In the genomic region with DNA sequence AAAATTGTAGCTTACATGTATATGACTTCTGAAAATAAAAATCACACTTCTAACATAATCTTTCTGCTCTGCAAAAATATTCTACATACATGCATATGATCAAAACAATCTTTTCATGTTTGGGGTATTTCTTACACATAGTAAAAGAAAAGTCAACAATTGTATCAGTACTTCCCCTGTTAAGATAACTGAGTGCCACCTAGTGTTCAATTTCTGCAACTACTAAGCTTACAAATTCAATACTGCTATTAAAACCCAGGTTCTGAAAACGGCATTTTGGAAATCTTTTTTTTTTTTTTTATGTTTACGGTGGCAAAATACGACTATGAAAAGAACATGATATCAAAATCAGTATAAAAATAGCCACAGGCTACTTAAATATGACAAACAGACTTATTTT, we compare ENCODE assay signal across 9 cellular contexts. TPM values are rescaled to one million over a fixed set of nuclear protein-coding genes. Genes with fewer than 3 reads are reported as not detected.
A peak's percentile ranks its signal among the peaks of the same experiment; 100 is the strongest.
DNase-seq lines count a peak whose midpoint lies in the region; ATAC-seq and TF ChIP-seq lines count a peak whose summit lies in the region.
"Not testable (repeated sequence)": the region's sequence is repeated elsewhere in the genome, so short reads cannot be mapped to it uniquely, and the experiment has no call there.
"Had no signal": no experiment of that assay in that cellular context is flagged by ENCODE, and none has a peak within 500 bp of the region (broad histone marks: within the 10 kb centered on the region; RNA-seq: fewer than 3 reads in every experiment).

No MANE protein-coding gene starts in this region.

- not testable (repeated sequence) for H3K9me3 ChIP-seq in Caco-2; PC-9 (ENCODE audit: insufficient read depth, low read depth); thoracic aorta

- not testable (repeated sequence) for H3K4me3 Mint-ChIP-seq in Caco-2 (ENCODE audit: unreplicated experiment); brain; memory B cell

- not testable (repeated sequence) for H3K27me3 Mint-ChIP-seq in Caco-2 (ENCODE audit: insufficient read depth, unreplicated experiment); brain; memory B cell

- H3K27ac Mint-ChIP-seq in Caco-2 (ENCODE audit: unreplicated experiment); brain; memory B cell: not testable (repeated sequence)

- not testable (repeated sequence) for H3K36me3 ChIP-seq in Caco-2 (ENCODE audit: control insufficient read depth, insufficient read depth, low read length); thoracic aorta
- 0 out of 2 replicates have a peak, but pooled peaks cover 12% of the 10 kb centered on the region for H3K36me3 ChIP-seq in PC-9 (ENCODE audit: low read depth)

- POLR2A ChIA-PET in Caco-2 (lab: Charles Lee); PC-9 (lab: Charles Lee; ENCODE audit: unreplicated experiment): not testable (repeated sequence)

- CTCF ChIA-PET in Caco-2 (lab: Charles Lee); PC-9 (lab: Charles Lee): not testable (repeated sequence)

- H4K20me1 ChIP-seq in PC-9 (ENCODE audit: insufficient read depth), result not testable (repeated sequence)

- intact Hi-C loops in Caco-2 (cut with micrococcal nuclease; ENCODE audit: unreplicated experiment); PC-9 (cut with micrococcal nuclease; ENCODE audit: unreplicated experiment): not testable (repeated sequence)

- not testable (repeated sequence) for H3K9me3 Mint-ChIP-seq in Caco-2 (ENCODE audit: unreplicated experiment); brain; memory B cell

- H3K4me1 ChIP-seq in Caco-2; PC-9 (replicated peaks; ENCODE audit: insufficient read depth); thoracic aorta (ENCODE audit: control insufficient read depth in 1 of 2, low read depth in 2 of 2): not testable (repeated sequence)

- not testable (repeated sequence) for DNase-seq in Caco-2; PC-9; fibroblast of the aortic adventitia (ENCODE audit: low read depth); memory B cell (ENCODE audit: low spot score in 2 of 2); thoracic aorta (ENCODE audit: low spot score)

- ATAC-seq in GM19438 (IDR thresholded peaks at IDR 0.05; ENCODE audit: low read depth, unreplicated experiment) (peak; percentile 53), HG02885 (IDR thresholded peaks at IDR 0.05; ENCODE audit: poor library complexity, unreplicated experiment) (peak; percentile 68), memory B cell (ENCODE audit: low read depth) (peak; percentile 64), thoracic aorta (ENCODE audit: insufficient number of reproducible peaks, low FRiP score, low read depth) (peak; percentile 73)

- H3K9me2 ChIP-seq in PC-9 (ENCODE audit: insufficient read depth), result not testable (repeated sequence)

- H3K4me1 Mint-ChIP-seq in Caco-2 (ENCODE audit: low read depth, unreplicated experiment); brain; memory B cell: not testable (repeated sequence)

- H3K36me3 Mint-ChIP-seq in Caco-2 (ENCODE audit: insufficient read depth, unreplicated experiment) (peaks cover 28% of the 10 kb centered on the region), brain (peaks cover 13% of the 10 kb centered on the region)
- not testable (repeated sequence) for H3K36me3 Mint-ChIP-seq in memory B cell

- not testable (repeated sequence) for H3K4me3 ChIP-seq in Caco-2 (ENCODE audit: low read depth, low read length); PC-9; fibroblast of the aortic adventitia (ENCODE audit: low read depth, low read length); thoracic aorta

- not testable (repeated sequence) for H3K79me2 ChIP-seq in PC-9 (ENCODE audit: low read depth)

- TSS peak; percentile 33 for BruUV-seq in Caco-2 (replicated peaks; lab: Mats Ljungman, UMichigan)
- not testable (repeated sequence) for BruUV-seq in PC-9 (replicated peaks; lab: Mats Ljungman, UMichigan)

- not testable (repeated sequence) for H3K27ac ChIP-seq in PC-9, thoracic aorta

- peaks cover 21% of the 10 kb centered on the region; the same call in 1 of the 2 replicates for H3F3A ChIP-seq in PC-9 (ENCODE audit: insufficient read depth, low read depth)

- not testable (repeated sequence) for H3K27me3 ChIP-seq in Caco-2 (replicated peaks; ENCODE audit: control insufficient read depth, insufficient read depth, low read length); PC-9 (ENCODE audit: insufficient read depth, low read depth); thoracic aorta (replicated peaks; ENCODE audit: insufficient read depth)

- not testable (repeated sequence) for TF ChIP-seq CTCF in Caco-2 (IDR thresholded peaks at IDR 0.05; ENCODE audit: insufficient read depth in 1 of 2, low read depth in 1 of 2, low read length in 1 of 2, severe bottlenecking in 1 of 2, unreplicated experiment in 1 of 2); thoracic aorta (IDR thresholded peaks at IDR 0.05)
- TF ChIP-seq CTCF in PC-9 (conservative IDR thresholded peaks at IDR 0.05) (peak; percentile 54), brain (conservative IDR thresholded peaks at IDR 0.05) (peak; percentile 32 to 51), fibroblast of the aortic adventitia (IDR thresholded peaks at IDR 0.05; ENCODE audit: insufficient read depth, low read length) (peak; percentile 34)

- H3K4me2 ChIP-seq in PC-9, result not testable (repeated sequence)

- not testable (repeated sequence) for H2AFZ ChIP-seq in PC-9

RNA-seq across cellular contexts. Expression of a gene that starts 10.7 kb away (rescaled TPM):
- 42.8 and 45.4 TPM in 2 replicates for total RNA-seq in Caco-2 (2022)
- not detected in 2 replicates for total RNA-seq in PC-9 (2021)
- polyA plus RNA-seq in brain (ENCODE audit: insufficient read depth, low read depth, low replicate concordance), result 12.5 TPM
- total RNA-seq in fibroblast of the aortic adventitia (ENCODE audit: low replicate concordance), result 0.18 and 1.2 TPM in 2 replicates
- under 1 TPM in 1 of 2 donors, not detected in 1; 0.14 TPM for total RNA-seq in thoracic aorta
- polyA plus RNA-seq: immature natural killer cell had no signal

RNA-seq across cellular contexts. Expression of a gene that starts 14.2 kb away (rescaled TPM):
- total RNA-seq in Caco-2 (2022) (136 and 144 TPM in 2 replicates), PC-9 (2021) (77.3 TPM in 2 replicates), fibroblast of the aortic adventitia (ENCODE audit: low replicate concordance) (38.9 and 112 TPM in 2 replicates), thoracic aorta (10 to 100 TPM; 18.8 to 45.4 TPM)
- polyA plus RNA-seq in brain (ENCODE audit: insufficient read depth, low read depth, low replicate concordance), result 22.6 TPM

Comparison
In these comparisons a context has a peak if more than half of its experiments do, and no peak if none do; other contexts are left out.
1. RNA of a gene that starts 10.7 kb away (total RNA-seq): 42.8 to 45.4 TPM in Caco-2; 0.18 to 1.2 TPM in fibroblast of the aortic adventitia, 0.14 TPM in thoracic aorta and not detected in PC-9; every median in the first group is over 10 times any median in the second.
2. Peak in every context shown above with its lines, with median percentiles within 50 percentile points of each other: ATAC-seq.